In the genomic region with DNA sequence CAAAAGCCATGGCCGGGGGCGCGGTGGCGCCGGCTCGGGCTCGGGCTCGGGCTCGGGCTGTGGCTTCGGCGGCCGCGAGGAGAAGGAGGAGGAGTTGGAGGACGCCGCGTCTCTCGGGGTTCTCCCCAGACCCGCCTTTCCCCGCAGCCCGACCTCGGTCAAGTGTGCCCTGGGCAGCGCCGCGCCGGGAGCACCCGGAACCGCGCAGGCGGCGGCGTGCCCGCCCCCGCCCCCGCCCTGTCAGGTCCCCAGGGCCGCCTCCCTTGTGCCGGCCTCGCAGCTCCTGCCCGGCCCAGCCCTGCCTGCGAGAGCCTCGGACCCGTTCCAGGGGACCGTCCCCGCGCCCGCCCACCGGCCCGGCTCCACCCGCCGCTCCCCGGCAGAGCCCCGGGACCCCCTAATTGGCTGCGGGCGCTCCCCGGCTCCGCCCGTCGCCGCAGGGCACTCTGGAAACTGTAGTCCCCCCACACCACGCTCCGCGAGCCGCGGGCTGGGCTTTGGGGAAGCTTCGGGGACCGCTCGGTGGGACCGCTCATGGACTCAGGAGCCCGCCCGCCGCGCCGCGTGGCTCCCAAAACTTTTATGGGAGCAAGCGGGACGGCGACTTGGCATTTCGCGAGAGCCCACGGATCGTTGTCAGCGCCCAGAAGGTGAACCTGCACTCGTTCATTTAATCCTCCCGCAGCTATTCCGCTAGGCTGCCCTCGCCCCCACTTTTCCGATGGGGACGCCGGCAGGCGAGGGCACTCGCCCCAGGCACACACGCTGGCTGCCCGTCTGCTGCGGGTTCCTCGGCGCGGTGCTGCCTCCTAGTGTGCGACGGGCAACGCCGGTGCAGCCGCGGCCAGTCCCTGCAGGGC, we compare ENCODE assay signal across 8 cellular contexts. TPM values are rescaled to one million over a fixed set of nuclear protein-coding genes. Genes with fewer than 3 reads are reported as not detected.
A peak's percentile ranks its signal among the peaks of the same experiment; 100 is the strongest.
DNase-seq lines count a peak whose midpoint lies in the region; ATAC-seq, FAIRE-seq and TF ChIP-seq lines count a peak whose summit lies in the region.

A gene (minus strand): TSS at position 192 of the 860 bp plus-strand sequence. CDS start 182 bp downstream, at position 10.

- 1% methylated on average over 43 of the region's 102 CpGs; no CpG with 5 or more reads in 1 of the 2 experiments for WGBS in H1 (ENCODE audit: extremely low coverage in 1 of 2, insufficient coverage in 1 of 2, insufficient read length in 1 of 2, insufficient replicate concordance in 2 of 2, low coverage in 1 of 2, low lambda C conversion rate in 2 of 2, missing lambda C conversion rate in 1 of 2), 2 experiments
- WGBS in mesendoderm (ENCODE audit: extremely low coverage, insufficient coverage, low lambda C conversion rate): no CpG with 5 or more reads among the region's 102 CpGs

- no peaks in the 10 kb centered on the region for H3K9me3 ChIP-seq in H1 (ENCODE audit: insufficient read depth in 2 of 2, low read depth in 1 of 2, low read length in 1 of 2)

- H2BK20ac ChIP-seq in H1 (ENCODE audit: low read length): no peak within 1 kb of the TSS

- H4K20me1 ChIP-seq in H1 (replicated peaks in 1 of 2; ENCODE audit: control insufficient read depth in 1 of 2, insufficient read depth in 2 of 2, low read length in 2 of 2): peaks cover 0 to 6% of the 10 kb centered on the region in 2 experiments

- H3K79me1 ChIP-seq in H1 (ENCODE audit: low read depth, low read length): peaks cover 3% of the 10 kb centered on the region; the same call in 1 of the 2 replicates
- peaks cover 6% of the 10 kb centered on the region for H3K79me1 ChIP-seq in mesendoderm (ENCODE audit: low read length)

- TF ChIP-seq CTCF in H1 (IDR thresholded peaks at IDR 0.05; ENCODE audit: control extremely low read depth in 1 of 3, insufficient read depth in 1 of 3, low read depth in 1 of 3, low read length in 3 of 3): peak; percentile 86 to 94 (median 86)

- H3K4me3 ChIP-seq in H1 (ENCODE audit: extremely low read depth in 1 of 4, insufficient read depth in 2 of 4, low read depth in 3 of 4, low read length in 4 of 4) (peak within 1 kb of the TSS; percentile 61 to 84 (median 79)), mesendoderm (ENCODE audit: low read length) (peak within 1 kb of the TSS; percentile 92)

- TF ChIP-seq EP300 in H1 (IDR thresholded peaks at IDR 0.05; ENCODE audit: borderline replicate concordance in 1 of 2, low read depth in 2 of 2, low read length in 2 of 2): peak in 1 of 2 experiments; percentile 91; a peak in 1 of 3 replicates

- no peak; a peak in 1 of 3 replicates for TF ChIP-seq POLR2A in H1 (IDR thresholded peaks at IDR 0.05; ENCODE audit: control extremely low read depth in 1 of 2, low read depth in 2 of 2, low read length in 2 of 2)

- no peak within 1 kb of the TSS for H4K91ac ChIP-seq in H1 (replicated peaks; ENCODE audit: insufficient read length, low read length)

- no peaks in the 10 kb centered on the region for H3K36me3 ChIP-seq in H1 (ENCODE audit: control insufficient read depth in 2 of 4, insufficient read depth in 4 of 4, low read length in 3 of 4)
- H3K36me3 ChIP-seq in mesendoderm (ENCODE audit: control insufficient read depth, insufficient read depth, low read length): no peaks in the 10 kb centered on the region

- no peak within 1 kb of the TSS for H2BK15ac ChIP-seq in H1 (ENCODE audit: low read length)
- no peak within 1 kb of the TSS for H2BK15ac ChIP-seq in mesendoderm (replicated peaks; ENCODE audit: low read depth)

- H3K4me1 ChIP-seq in H1 (replicated peaks in 1 of 4; ENCODE audit: control insufficient read depth in 3 of 4, insufficient read depth in 4 of 4, low read length in 3 of 4) (peaks cover 0 to 4% (median 1%) of the 10 kb centered on the region in 4 experiments; a peak in 3 of 7 replicates), mesendoderm (ENCODE audit: control insufficient read depth, low read depth, low read length) (peaks cover 2% of the 10 kb centered on the region)

- in situ Hi-C loops in Caki2 (cut with HindIII; ENCODE audit: low pct_unique_long_range_greater_than_20kb, low sequenced_read_pairs): no loop called here

- H3K79me2 ChIP-seq in H1 (ENCODE audit: control insufficient read depth in 1 of 2, insufficient read depth in 2 of 2, low read length in 2 of 2) (0 out of 4 replicates have a peak, but pooled peaks cover 0 to 4% of the 10 kb centered on the region in 2 experiments), mesendoderm (ENCODE audit: control insufficient read depth, insufficient read depth, low read length) (peaks cover 4% of the 10 kb centered on the region)

- H2AFZ ChIP-seq in H1 (ENCODE audit: low read length): no peak within 1 kb of the TSS; the same call in 1 of the 2 replicates

- ATAC-seq in GM21360 (IDR thresholded peaks at IDR 0.05; ENCODE audit: unreplicated experiment): peak; percentile 62

- H3K23me2 ChIP-seq in H1 (ENCODE audit: low read depth, low read length): peaks cover 14% of the 10 kb centered on the region

- peak; percentile 94 for DNase-seq in Caki2 (ENCODE audit: low read depth)
- peak; percentile 92 for DNase-seq in HT-29 (ENCODE audit: low spot score)
- DNase-seq in NOMO-1 treated with dmso at 0.1 percent for 144 hours (lab: John Stamatoyannopoulos, UW; ENCODE audit: unreplicated experiment): peak; percentile 89
- peak in 2 of 3 experiments; percentile 74 to 90 for DNase-seq in activated CD8-positive, alpha-beta memory T cell treated with anti-CD3 and anti-CD28 coated beads for 48 hours (ENCODE audit: low read depth in 2 of 3, low spot score in 2 of 3)
- peak in 1 of 2 experiments; percentile 93 for DNase-seq in H1 (ENCODE audit: low read depth in 1 of 2, low spot score in 2 of 2)
- DNase-seq in mesendoderm: peak; percentile 92
- peak; percentile 90 for DNase-seq in stimulated activated CD8-positive, alpha-beta memory T cell treated with anti-CD3 and anti-CD28 coated beads, Interleukin-12 subunit alpha, Interleukin-12 subunit beta, amount 100 ng/mL, for 4 hours (ENCODE audit: low read depth)

- H2BK120ac ChIP-seq in H1 (replicated peaks; ENCODE audit: low read depth, low read length) (no peak within 1 kb of the TSS), mesendoderm (ENCODE audit: low read depth, low read length) (no peak within 1 kb of the TSS)

- H3K18ac ChIP-seq in H1 (ENCODE audit: extremely low read depth, low read length) (peak within 1 kb of the TSS; percentile 83), mesendoderm (ENCODE audit: low read length) (peak within 1 kb of the TSS; percentile 19)

- peak; percentile 89 to 91 for TF ChIP-seq RAD21 in H1 (IDR thresholded peaks at IDR 0.05 in 1 of 2, conservative IDR thresholded peaks at IDR 0.05 in 1 of 2; ENCODE audit: low read depth in 2 of 2, low read length in 2 of 2)

- H4K5ac ChIP-seq in H1 (ENCODE audit: insufficient read length, low read depth, low read length): peak within 1 kb of the TSS; percentile 62
- no peak within 1 kb of the TSS for H4K5ac ChIP-seq in mesendoderm (ENCODE audit: low read length)

- H3K27me3 ChIP-seq in H1 (replicated peaks in 1 of 4; ENCODE audit: control insufficient read depth in 3 of 4, extremely low read depth in 1 of 4, insufficient read depth in 3 of 4, low read length in 3 of 4): no peaks in the 10 kb centered on the region; a peak in 1 of 7 replicates
- no peaks in the 10 kb centered on the region for H3K27me3 ChIP-seq in mesendoderm (ENCODE audit: insufficient read depth, low read length, poor library complexity)

- peak within 1 kb of the TSS; percentile 58 for H4K8ac ChIP-seq in H1 (ENCODE audit: extremely low read depth, insufficient read depth, low read length)
- no peak within 1 kb of the TSS for H4K8ac ChIP-seq in mesendoderm (ENCODE audit: low read depth, low read length)

- H3K4ac ChIP-seq in H1 (replicated peaks; ENCODE audit: insufficient read length, low read depth, low read length) (peak within 1 kb of the TSS; percentile 53), mesendoderm (ENCODE audit: low read depth, low read length) (peak within 1 kb of the TSS; percentile 39)

- H2BK5ac ChIP-seq in H1 (ENCODE audit: low read depth, low read length) (peak within 1 kb of the TSS; percentile 40; the same call in 1 of the 2 replicates), mesendoderm (ENCODE audit: low read length) (no peak within 1 kb of the TSS)

- POLR2A ChIA-PET in H1 (lab: Charles Lee; ENCODE audit: partially characterized antibody): interaction anchor here (0.7 to 4.9 kb wide), 7 partner anchors 9 to 182 kb away, joined by 3 to 27 read pairs (median 5); a partner anchor contains a TSS

- H3K4me2 ChIP-seq in H1 (ENCODE audit: insufficient read depth in 1 of 2, low read depth in 2 of 2, low read length in 2 of 2): peak within 1 kb of the TSS; percentile 71 to 86
- peak within 1 kb of the TSS; percentile 97 for H3K4me2 ChIP-seq in mesendoderm (ENCODE audit: low read length)

- peak within 1 kb of the TSS; percentile 19 to 53 (median 38); a peak in 5 of 7 replicates for H3K9ac ChIP-seq in H1 (replicated peaks in 1 of 4; ENCODE audit: extremely low read depth in 1 of 4, low read depth in 3 of 4, low read length in 3 of 4)
- peak within 1 kb of the TSS; percentile 83 for H3K9ac ChIP-seq in mesendoderm (ENCODE audit: low read length)

- no peak within 1 kb of the TSS for H3K23ac ChIP-seq in H1 (ENCODE audit: insufficient read length)
- H3K23ac ChIP-seq in mesendoderm (ENCODE audit: low read length): peak within 1 kb of the TSS; percentile 98

- H2AK5ac ChIP-seq in H1 (ENCODE audit: low read depth, low read length) (no peak within 1 kb of the TSS), mesendoderm (ENCODE audit: low read length) (no peak within 1 kb of the TSS)

- H3K56ac ChIP-seq in H1 (replicated peaks; ENCODE audit: insufficient read length, low read depth, low read length): peak within 1 kb of the TSS; percentile 73
- peak within 1 kb of the TSS; percentile 98 for H3K56ac ChIP-seq in mesendoderm (ENCODE audit: low read length)

- FAIRE-seq in H1 (lab: Jason Lieb, UNC): no peak

- no peak within 1 kb of the TSS for H3K14ac ChIP-seq in H1 (ENCODE audit: insufficient read length)

- no peak within 1 kb of the TSS for H2BK12ac ChIP-seq in H1 (ENCODE audit: low read depth, low read length)

- H3K27ac ChIP-seq in H1 (ENCODE audit: low read depth, low read length) (no peak within 1 kb of the TSS), mesendoderm (ENCODE audit: low read depth, low read length) (peak within 1 kb of the TSS; percentile 2)

- CTCF ChIA-PET in H1 (lab: Charles Lee; ENCODE audit: partially characterized antibody): interaction anchor here (0.7 to 2.9 kb wide), 26 partner anchors 9 to 276 kb away, joined by 3 to 15 read pairs (median 4); no protein-coding TSS in a partner anchor

RNA-seq across cellular contexts. Expression of the gene that starts here (rescaled TPM):
- total RNA-seq in Caki2 (2014; rRNA removed; shearing (Covaris generic); ENCODE audit: low replicate concordance): 4.0 and 8.5 TPM in 2 replicates
- 19.0 and 19.9 TPM in 2 replicates for total RNA-seq in HT-29 (2014; rRNA removed; shearing (Covaris generic))
- 20.8 and 21.4 TPM in 2 replicates for total RNA-seq in H1 (2021; fragmentation: NEBNext Ultra II Directional; extraction: Animal tissue kit (Norgen Biotek cat#: 25700))
- 10.5 and 11.2 TPM in 2 replicates for polyA plus RNA-seq in H1 (2011; rRNA removed)
- polyA plus RNA-seq in H1 (2011; cell fraction: cytosol; rRNA removed): 9.1 TPM
- 23.7 TPM for polyA plus RNA-seq in H1 (2011; cell fraction: nucleus; rRNA removed)
- polyA plus RNA-seq in H1 (2012, experiment 1 of 2): 13.1 to 18.3 TPM (median 14.2 TPM) in 4 replicates
- 10.4 TPM for polyA plus RNA-seq in H1 (2012, experiment 2 of 2)
- 10.8 TPM for polyA plus RNA-seq in H1 (2013, experiment 1 of 2)
- 9.6 TPM for polyA plus RNA-seq in H1 (2013, experiment 2 of 2)
- 10.5 and 10.7 TPM in 2 replicates for polyA minus RNA-seq in H1 (2011; rRNA and poly(A)+ RNA removed)
- 16.5 TPM for polyA minus RNA-seq in H1 (2011; cell fraction: cytosol; rRNA and poly(A)+ RNA removed)
- polyA minus RNA-seq in H1 (2011; cell fraction: nucleus; rRNA and poly(A)+ RNA removed): 21.9 TPM
- 6.8 TPM for polyA plus RNA-seq in mesendoderm (2013, experiment 1 of 2)
- 7.2 TPM for polyA plus RNA-seq in mesendoderm (2013, experiment 2 of 2)
